ENCODE assay signal across 17 cellular contexts in genomic region chr17:75135452-75135851, GRCh38. TPM values are rescaled to one million over a fixed set of nuclear protein-coding genes. Genes with fewer than 3 reads are reported as not detected.
DNase-seq lines count a peak whose midpoint lies in the region; ATAC-seq and TF ChIP-seq lines count a peak whose summit lies in the region.
"Had no signal": no experiment of that assay in that cellular context is flagged by ENCODE, and none has a peak within 500 bp of the region (broad histone marks: within the 10 kb centered on the region; RNA-seq: fewer than 3 reads in every experiment).

No MANE protein-coding gene starts in this region.

- no peaks in the 10 kb centered on the region for H3K9me3 ChIP-seq in CD4-positive, alpha-beta T cell (ENCODE audit: control insufficient read depth, low read length)
- H3K9me3 ChIP-seq in HUES64 (ENCODE audit: insufficient read depth, low read depth, low read length), result no peaks in the 10 kb centered on the region
- H3K9me3 ChIP-seq in mammary epithelial cell (replicated peaks; ENCODE audit: insufficient read depth, low read length), result no peaks in the 10 kb centered on the region
- H3K9me3 ChIP-seq: BE2C, gastroesophageal sphincter, lower lobe of right lung had no signal

- no peak overlapping the region for H2AFZ ChIP-seq in mammary epithelial cell (ENCODE audit: low read depth, low read length)

- no peak overlapping the region for H3K4me3 Mint-ChIP-seq in CD4-positive, alpha-beta T cell
- H3K4me3 Mint-ChIP-seq in neural crest cell, result peak overlapping the region; percentile 63

- peaks cover 61% of the 10 kb centered on the region for H3K36me3 ChIP-seq in HUES64 (ENCODE audit: insufficient read depth, low read length)
- H3K36me3 ChIP-seq in mammary epithelial cell (ENCODE audit: insufficient read depth, low read length), result peaks cover 19% of the 10 kb centered on the region

- H3K27me3 ChIP-seq in CD4-positive, alpha-beta T cell (ENCODE audit: control insufficient read depth, insufficient read depth, low read length), result no peaks in the 10 kb centered on the region
- H3K27me3 ChIP-seq in HUES64 (ENCODE audit: insufficient read depth, low read length), result no peaks in the 10 kb centered on the region
- H3K27me3 ChIP-seq in mammary epithelial cell (ENCODE audit: insufficient read depth, low read length), result no peaks in the 10 kb centered on the region
- H3K27me3 ChIP-seq: BE2C, gastroesophageal sphincter had no signal

- no peak for TF ChIP-seq CTCF in CD4-positive, alpha-beta T cell (IDR thresholded peaks at IDR 0.05)
- TF ChIP-seq CTCF in mammary epithelial cell (conservative IDR thresholded peaks at IDR 0.05 in 1 of 2, IDR thresholded peaks at IDR 0.05 in 1 of 2; ENCODE audit: extremely low read depth in 1 of 2, insufficient read depth in 1 of 2, low read depth in 1 of 2, low read length in 2 of 2), result no peak
- no peak for TF ChIP-seq CTCF in neural crest cell (conservative IDR thresholded peaks at IDR 0.05)
- TF ChIP-seq CTCF in coronary artery (IDR thresholded peaks at IDR 0.05), result no peak

- no peaks in the 10 kb centered on the region for H3K27me3 Mint-ChIP-seq in CD4-positive, alpha-beta T cell
- H3K27me3 Mint-ChIP-seq in neural crest cell (ENCODE audit: low read depth), result peaks cover 2% of the 10 kb centered on the region

- dilution Hi-C loops in mammary epithelial cell (cut with HindIII; ENCODE audit: low sequenced_read_pairs), result loop anchor here (5.0 kb wide), 3 partner anchors 58 to 93 kb away; no protein-coding TSS in a partner anchor

- no peak for ATAC-seq in CD4-positive, alpha-beta T cell (ENCODE audit: poor library complexity)
- ATAC-seq: gastroesophageal sphincter, lower lobe of right lung, right cardiac atrium, Right ventricle myocardium inferior had no signal

- WGBS in HUES64, result 90% methylated on average over 5 of the region's 5 CpGs
- 15% methylated on average over 5 of the region's 5 CpGs for WGBS in mammary epithelial cell (ENCODE audit: low coverage, missing lambda C conversion rate)

- peaks cover 7% of the 10 kb centered on the region for H3K36me3 Mint-ChIP-seq in CD4-positive, alpha-beta T cell (ENCODE audit: low read depth)
- H3K36me3 Mint-ChIP-seq in neural crest cell (ENCODE audit: low read depth), result peaks cover 8% of the 10 kb centered on the region

- H4K20me1 ChIP-seq in mammary epithelial cell (ENCODE audit: insufficient read depth, low read length), result no peaks in the 10 kb centered on the region

- H3K9ac ChIP-seq in HUES64 (ENCODE audit: low read depth, low read length) (no peak overlapping the region), mammary epithelial cell (ENCODE audit: insufficient read depth, low read length) (no peak overlapping the region)

- no TSS peak for BruUV-seq in mammary epithelial cell (replicated peaks; lab: Mats Ljungman, UMichigan)

- H3K4me3 ChIP-seq in HUES64 (ENCODE audit: low read length) (no peak overlapping the region), mammary epithelial cell (replicated peaks in 1 of 3; ENCODE audit: insufficient read depth in 1 of 3, low read depth in 2 of 3, low read length in 3 of 3) (no peak overlapping the region), coronary artery (no peak overlapping the region)
- H3K4me3 ChIP-seq: gastroesophageal sphincter, lower lobe of right lung had no signal

- H3K4me2 ChIP-seq in mammary epithelial cell (ENCODE audit: insufficient read depth, low read depth, low read length), result no peak overlapping the region

- H3K9me3 Mint-ChIP-seq in CD4-positive, alpha-beta T cell, result no peaks in the 10 kb centered on the region
- no peaks in the 10 kb centered on the region for H3K9me3 Mint-ChIP-seq in neural crest cell

- H3K4me1 ChIP-seq in HUES64 (ENCODE audit: insufficient read depth, low read length) (no peaks in the 10 kb centered on the region; the same call in 1 of the 2 replicates), mammary epithelial cell (ENCODE audit: insufficient read depth, low read length) (peaks cover 17% of the 10 kb centered on the region)
- H3K4me1 ChIP-seq: BE2C had no signal

- peaks cover 41% of the 10 kb centered on the region for H3K79me2 ChIP-seq in mammary epithelial cell (ENCODE audit: insufficient read depth, low read length)

- peaks cover 8% of the 10 kb centered on the region for H3K4me1 Mint-ChIP-seq in CD4-positive, alpha-beta T cell (ENCODE audit: low read depth)
- H3K4me1 Mint-ChIP-seq in neural crest cell, result peaks cover 11% of the 10 kb centered on the region

- intact Hi-C loops in CD4-positive, alpha-beta T cell (cut with DNase I, micrococcal nuclease), result no loop called here
- intact Hi-C loops in mammary epithelial cell (cut with micrococcal nuclease), result loop anchor here (1.0 kb wide), 1 partner anchor 11 kb away; no protein-coding TSS in a partner anchor

- DNase-seq in CD4-positive, alpha-beta T cell, result no peak
- DNase-seq in mammary epithelial cell (no peak), neural crest cell (ENCODE audit: low read depth, low spot score) (no peak), DMS53 treated with DMSO at 0.1 percent for 48 hours (lab: John Stamatoyannopoulos, UW; ENCODE audit: unreplicated experiment) (no peak), coronary artery (ENCODE audit: low spot score) (no peak), germinal center (ENCODE audit: low spot score) (no peak)
- DNase-seq in effector CD8-positive, alpha-beta T cell (lab: John Stamatoyannopoulos, UW), result no peak
- DNase-seq: activated CD4-positive, alpha-beta T cell treated with anti-CD3 and anti-CD28 coated beads for 1 hour; BE2C; caudate nucleus; lower lobe of right lung; NCI-H1105 treated with DMSO at 0.1 percent for 48 hours; right cardiac atrium had no signal

- peak overlapping the region; percentile 49 for H3K27ac Mint-ChIP-seq in CD4-positive, alpha-beta T cell
- no peak overlapping the region for H3K27ac Mint-ChIP-seq in neural crest cell (ENCODE audit: unreplicated experiment)

- POLR2A ChIA-PET in CD4-positive, alpha-beta T cell (lab: Charles Lee), result no interaction called here

- H3K27ac ChIP-seq in CD4-positive, alpha-beta T cell (ENCODE audit: low read depth, low read length), result peak overlapping the region; percentile 29
- H3K27ac ChIP-seq in HUES64 (ENCODE audit: low read depth, low read length), result peak overlapping the region; percentile 52; the same call in 1 of the 2 replicates
- H3K27ac ChIP-seq in mammary epithelial cell (ENCODE audit: insufficient read depth, low read depth, low read length), result peak overlapping the region; percentile 3
- no peak overlapping the region for H3K27ac ChIP-seq in coronary artery
- H3K27ac ChIP-seq: gastroesophageal sphincter, lower lobe of right lung had no signal

- CTCF ChIA-PET in CD4-positive, alpha-beta T cell (lab: Charles Lee), result interaction anchor here (0.7 kb wide), 1 partner anchor 21 kb away, joined by 3 read pairs; no protein-coding TSS in a partner anchor
- CTCF ChIA-PET in mammary epithelial cell (lab: Charles Lee; ENCODE audit: low non-redundant PET), result no interaction called here

- in situ Hi-C loops in mammary epithelial cell (cut with MboI; ENCODE audit: low sequenced_read_pairs in 2 of 2), result no loop called here

RNA-seq across cellular contexts. Expression of gene NT5C, which starts 3.9 kb away (rescaled TPM):
- 10 to 100 TPM; 14.1 to 16.1 TPM for total RNA-seq in CD4-positive, alpha-beta T cell
- polyA plus RNA-seq in HUES64 (2013, experiment 1 of 2), result 57.4 TPM
- 57.9 TPM for polyA plus RNA-seq in HUES64 (2013, experiment 2 of 2)
- total RNA-seq in mammary epithelial cell (10 to 100 TPM; 45.7 to 65.7 TPM), neural crest cell (68.0 and 70.2 TPM in 2 replicates)
- polyA plus RNA-seq in mammary epithelial cell, result 37.9 TPM
- polyA minus RNA-seq in mammary epithelial cell, result 27.5 TPM

RNA-seq across cellular contexts. Expression of gene JPT1, which starts 18.9 kb away (rescaled TPM):
- 10 to 100 TPM; 21.3 to 25.5 TPM for total RNA-seq in CD4-positive, alpha-beta T cell
- 301 TPM for polyA plus RNA-seq in HUES64 (2013, experiment 1 of 2)
- 296 TPM for polyA plus RNA-seq in HUES64 (2013, experiment 2 of 2)
- total RNA-seq in mammary epithelial cell (100 to 1,000 TPM; 107 to 223 TPM), neural crest cell (319 and 334 TPM in 2 replicates)
- 280 TPM for polyA plus RNA-seq in mammary epithelial cell
- polyA minus RNA-seq in mammary epithelial cell, result 110 TPM

RNA-seq across cellular contexts. Expression of gene ARMC7, which starts 25.7 kb away (rescaled TPM):
- total RNA-seq in CD4-positive, alpha-beta T cell, result 1 to 10 TPM; 4.1 to 4.8 TPM
- 12.4 TPM for polyA plus RNA-seq in HUES64 (2013, experiment 1 of 2)
- polyA plus RNA-seq in HUES64 (2013, experiment 2 of 2), result 11.8 TPM
- total RNA-seq in mammary epithelial cell (1 to 10 TPM; 2.8 to 8.3 TPM), neural crest cell (15.6 and 15.8 TPM in 2 replicates)
- polyA plus RNA-seq in mammary epithelial cell, result 8.6 TPM
- 4.9 TPM for polyA minus RNA-seq in mammary epithelial cell

RNA-seq across cellular contexts. Expression of gene SUMO2, which starts 47.3 kb away (rescaled TPM):
- 100 to 1,000 TPM; 207 to 228 TPM for total RNA-seq in CD4-positive, alpha-beta T cell
- polyA plus RNA-seq in HUES64 (2013, experiment 1 of 2), result 510 TPM
- polyA plus RNA-seq in HUES64 (2013, experiment 2 of 2), result 550 TPM
- total RNA-seq in mammary epithelial cell (100 to 1,000 TPM in 1 of 2 donors, 10 to 100 TPM in 1; 49.7 to 279 TPM), neural crest cell (773 and 776 TPM in 2 replicates)
- polyA plus RNA-seq in mammary epithelial cell, result 71.8 TPM
- 141 TPM for polyA minus RNA-seq in mammary epithelial cell

RNA-seq across cellular contexts. Expression of gene SLC16A5, which starts 47.7 kb away (rescaled TPM):
- 10 to 100 TPM in 1 of 2 experiments, 1 to 10 TPM in 1; 9.2 to 11.0 TPM for total RNA-seq in CD4-positive, alpha-beta T cell
- polyA plus RNA-seq in HUES64 (2013, experiment 1 of 2), result 7.8 TPM
- 11.9 TPM for polyA plus RNA-seq in HUES64 (2013, experiment 2 of 2)
- total RNA-seq in mammary epithelial cell (1 to 10 TPM; 3.5 to 7.1 TPM), neural crest cell (6.0 and 7.3 TPM in 2 replicates)
- 1.6 TPM for polyA plus RNA-seq in mammary epithelial cell
- polyA minus RNA-seq in mammary epithelial cell, result 1.1 TPM
- polyA plus RNA-seq: neural cell had no signal

Comparison
In these comparisons a context has a peak if more than half of its experiments do, and no peak if none do; other contexts are left out.
1. H3K27ac ChIP-seq: peak in CD4-positive, alpha-beta T cell (single experiment), HUES64 (single experiment) and mammary epithelial cell (single experiment); none in coronary artery (0 of 2).
2. RNA of gene JPT1, which starts 18.9 kb away (total RNA-seq): 319 to 334 TPM in neural crest cell and 107 to 223 TPM in mammary epithelial cell; 21.3 to 25.5 TPM in CD4-positive, alpha-beta T cell; every median in the first group is over 4 times any median in the second.